Comparison of ENCODE assay signal across 8 cellular contexts in the genomic region with DNA sequence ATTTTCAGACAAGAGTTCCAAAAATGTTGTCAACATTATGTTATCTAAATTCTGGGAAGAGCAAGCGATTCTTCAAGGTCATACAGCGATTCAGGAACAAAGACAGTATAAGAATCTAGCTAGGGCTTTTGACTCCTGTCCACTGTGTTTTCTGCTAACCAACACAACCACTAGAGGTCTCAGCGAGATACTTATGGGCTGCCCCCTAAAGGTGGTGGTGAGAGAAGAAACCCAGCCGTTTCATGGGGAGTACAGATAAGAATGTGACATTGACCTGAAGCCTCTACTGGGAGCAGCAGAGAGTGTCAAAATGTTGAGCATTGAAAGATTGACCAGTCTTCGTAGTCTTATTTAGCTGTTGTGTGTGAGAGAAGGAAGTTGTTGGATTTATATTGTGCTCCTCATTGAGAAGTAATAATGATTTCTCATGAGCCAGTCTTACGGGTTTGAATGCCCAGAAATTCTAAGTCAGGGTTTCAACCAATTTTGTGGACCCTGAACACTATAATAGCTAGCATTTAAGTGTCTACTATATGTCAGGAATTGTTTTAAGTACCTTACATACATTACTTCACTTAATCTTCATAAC.
DNase-seq lines count a peak whose midpoint lies in the region; ATAC-seq and TF ChIP-seq lines count a peak whose summit lies in the region.

No MANE protein-coding gene starts in this region.

- H3K4me1 Mint-ChIP-seq in Caco-2 (ENCODE audit: low read depth, unreplicated experiment) = peaks cover 22% of the 10 kb centered on the region
- peaks cover 16% of the 10 kb centered on the region for H3K4me1 Mint-ChIP-seq in nephron

- DNase-seq in Caco-2 (peak; percentile 80 to 81), NCI-H460 (ENCODE audit: extremely low read depth, low read depth) (peak; percentile 67), epithelial cell of proximal tubule (ENCODE audit: low read depth) (peak; percentile 54), uterus (no peak)
- DNase-seq in activated CD4-positive, alpha-beta T cell treated with anti-CD3 and anti-CD28 coated beads, Interleukin-2, amount 50 U/mL, for 48 hours = peak; percentile 15 to 52

- no peaks in the 10 kb centered on the region for H3K27me3 ChIP-seq in Caco-2 (replicated peaks; ENCODE audit: control insufficient read depth, insufficient read depth, low read length)
- no peaks in the 10 kb centered on the region for H3K27me3 ChIP-seq in uterus

- H3K4me3 ChIP-seq in Caco-2 (ENCODE audit: low read depth, low read length) = no peak overlapping the region
- H3K4me3 ChIP-seq in epithelial cell of proximal tubule (ENCODE audit: low read depth, low read length) = no peak overlapping the region
- H3K4me3 ChIP-seq in uterus = no peak overlapping the region

- H3K27ac ChIP-seq in uterus = no peak overlapping the region

- H3K4me3 Mint-ChIP-seq in Caco-2 (ENCODE audit: unreplicated experiment) (no peak overlapping the region), nephron (no peak overlapping the region)

- CTCF ChIA-PET in Caco-2 (lab: Charles Lee) = interaction anchor here (0.6 to 1.6 kb wide), 10 partner anchors 9 to 462 kb away, joined by 3 to 13 read pairs (median 4); a partner anchor contains a TSS

- POLR2A ChIA-PET in Caco-2 (lab: Charles Lee) = no interaction called here

- peaks cover 20% of the 10 kb centered on the region for H3K4me1 ChIP-seq in Caco-2
- H3K4me1 ChIP-seq in uterus = no peaks in the 10 kb centered on the region

- H3K9me3 Mint-ChIP-seq in Caco-2 (ENCODE audit: unreplicated experiment) (peaks cover 15% of the 10 kb centered on the region), nephron (peaks cover 18% of the 10 kb centered on the region)

- 0 out of 2 replicates have a peak, but pooled peaks cover 9% of the 10 kb centered on the region for H3K9me3 ChIP-seq in Caco-2
- peaks cover 0 to 4% of the 10 kb centered on the region in 2 donors for H3K9me3 ChIP-seq in uterus

- TF ChIP-seq CTCF in Caco-2 (IDR thresholded peaks at IDR 0.05; ENCODE audit: insufficient read depth in 1 of 2, low read depth in 1 of 2, low read length in 1 of 2, severe bottlenecking in 1 of 2, unreplicated experiment in 1 of 2) (peak; percentile 88 to 99), epithelial cell of proximal tubule (conservative IDR thresholded peaks at IDR 0.05; ENCODE audit: low read depth, low read length) (peak; percentile 100), nephron (IDR thresholded peaks at IDR 0.05; ENCODE audit: unreplicated experiment in 3 of 3) (peak; percentile 52 to 62 (median 61)), uterus (IDR thresholded peaks at IDR 0.05) (peak; percentile 36 to 50 (median 41))

- TF ChIP-seq POLR2A in uterus (IDR thresholded peaks at IDR 0.05) = no peak

- H3K36me3 ChIP-seq in Caco-2 (ENCODE audit: control insufficient read depth, insufficient read depth, low read length) (no peaks in the 10 kb centered on the region), uterus (no peaks in the 10 kb centered on the region)

- H3K36me3 Mint-ChIP-seq in Caco-2 (ENCODE audit: insufficient read depth, unreplicated experiment) (no peaks in the 10 kb centered on the region), nephron (ENCODE audit: low read depth) (peaks cover 9% of the 10 kb centered on the region)

- H3K27ac Mint-ChIP-seq in Caco-2 (ENCODE audit: unreplicated experiment) (no peak overlapping the region), nephron (no peak overlapping the region)

- intact Hi-C loops in Caco-2 (cut with micrococcal nuclease; ENCODE audit: unreplicated experiment) = loop anchor here (1.0 to 2.0 kb wide), 6 partner anchors 18 to 547 kb away; no protein-coding TSS in a partner anchor
- intact Hi-C loops in uterus (cut with DNase I; ENCODE audit: low total_unique reads) = no loop called here

- no peaks in the 10 kb centered on the region for H3K27me3 Mint-ChIP-seq in Caco-2 (ENCODE audit: insufficient read depth, unreplicated experiment)
- no peaks in the 10 kb centered on the region for H3K27me3 Mint-ChIP-seq in nephron (ENCODE audit: low read depth)

- no TSS peak for BruUV-seq in Caco-2 (replicated peaks; lab: Mats Ljungman, UMichigan)

- ATAC-seq in GM19328 (IDR thresholded peaks at IDR 0.05; ENCODE audit: unreplicated experiment) = peak; percentile 100
- ATAC-seq in HG03342 (IDR thresholded peaks at IDR 0.05; ENCODE audit: unreplicated experiment) = peak; percentile 100

Comparison
In these comparisons a context has a peak if more than half of its experiments do, and no peak if none do; other contexts are left out.
1. DNase-seq: peak in Caco-2 (2 of 2), NCI-H460 (single experiment), activated CD4-positive, alpha-beta T cell treated with anti-CD3 and anti-CD28 coated beads, Interleukin-2, amount 50 U/mL, for 48 hours (2 of 2) and epithelial cell of proximal tubule (single experiment); none in uterus (0 of 2).
2. CTCF ChIP-seq: peak in every context shown above with its lines; median percentile 100 in epithelial cell of proximal tubule; 94 in Caco-2; 61 in nephron; 41 in uterus.